14 cellular contexts compared by ENCODE assay signal in genomic region chr6:161228096-161228495, GRCh38. TPM values are rescaled to one million over a fixed set of nuclear protein-coding genes. Genes with fewer than 3 reads are reported as not detected.
DNase-seq lines count a peak whose midpoint lies in the region; ATAC-seq lines count a peak whose summit lies in the region.
"Had no signal": no experiment of that assay in that cellular context is flagged by ENCODE, and none has a peak within 500 bp of the region (broad histone marks: within the 10 kb centered on the region; RNA-seq: fewer than 3 reads in every experiment).

No MANE protein-coding gene starts in this region.

- H3K4me3 Mint-ChIP-seq in T-helper 1 cell treated with Interleukin-12 subunit alpha and Interleukin-12 subunit beta and Interleukin-4 antibody, amounts not matched to agents 30 μg/mL and 1 μg/mL, for 36 hours = no peak overlapping the region
- peak overlapping the region; percentile 42 for H3K4me3 Mint-ChIP-seq in central memory CD8-positive, alpha-beta T cell

- H3K27me3 Mint-ChIP-seq in T-helper 1 cell treated with Interleukin-12 subunit alpha and Interleukin-12 subunit beta and Interleukin-4 antibody, amounts not matched to agents 30 μg/mL and 1 μg/mL, for 36 hours (ENCODE audit: low read depth) = no peaks in the 10 kb centered on the region
- H3K27me3 Mint-ChIP-seq in central memory CD8-positive, alpha-beta T cell = no peaks in the 10 kb centered on the region

- H3K27ac ChIP-seq in mesodermal cell (ENCODE audit: low read depth, low read length, severe bottlenecking) (peak overlapping the region; percentile 91), substantia nigra (ENCODE audit: low read depth, low read length, poor library complexity, severe bottlenecking) (peak overlapping the region; percentile 54)
- H3K27ac ChIP-seq: 22Rv1 had no signal

- peaks cover 60% of the 10 kb centered on the region for H3K4me1 Mint-ChIP-seq in T-helper 1 cell treated with Interleukin-12 subunit alpha and Interleukin-12 subunit beta and Interleukin-4 antibody, amounts not matched to agents 30 μg/mL and 1 μg/mL, for 36 hours (ENCODE audit: low read depth)
- H3K4me1 Mint-ChIP-seq in central memory CD8-positive, alpha-beta T cell = peaks cover 42% of the 10 kb centered on the region

- DNase-seq in T-helper 1 cell (no peak), substantia nigra (lab: John Stamatoyannopoulos, UW) (peak in 2 of 49 donors; percentile 42 to 43), DMS 273 (lab: John Stamatoyannopoulos, UW; ENCODE audit: unreplicated experiment) (no peak), NCI-H446 treated with DMSO at 0.1 percent for 48 hours (lab: John Stamatoyannopoulos, UW) (no peak)
- DNase-seq in central memory CD8-positive, alpha-beta T cell (ENCODE audit: low spot score in 2 of 2) = no peak
- DNase-seq: activated T-cell treated with anti-CD3 and anti-CD28 coated beads for 4 hours, Caco-2, dermis blood vessel endothelial cell, NCI-H2081 treated with DMSO at 0.1 percent for 48 hours, NCI-H82 had no signal

- peak overlapping the region; percentile 72 for H3K27ac Mint-ChIP-seq in T-helper 1 cell treated with Interleukin-12 subunit alpha and Interleukin-12 subunit beta and Interleukin-4 antibody, amounts not matched to agents 30 μg/mL and 1 μg/mL, for 36 hours
- H3K27ac Mint-ChIP-seq in central memory CD8-positive, alpha-beta T cell (ENCODE audit: low read depth) = peak overlapping the region; percentile 94

- WGBS in mesodermal cell (ENCODE audit: insufficient coverage in 2 of 2), 2 experiments = 89 to 93% methylated on average over 3 of the region's 6 CpGs

- no peak overlapping the region for H3K4me3 ChIP-seq in mesodermal cell (ENCODE audit: extremely low read depth, insufficient read depth, low read length, poor library complexity, severe bottlenecking)

- H3K9me3 Mint-ChIP-seq in T-helper 1 cell treated with Interleukin-12 subunit alpha and Interleukin-12 subunit beta and Interleukin-4 antibody, amounts not matched to agents 30 μg/mL and 1 μg/mL, for 36 hours = peaks cover 5% of the 10 kb centered on the region
- no peaks in the 10 kb centered on the region for H3K9me3 Mint-ChIP-seq in central memory CD8-positive, alpha-beta T cell

- no peak for ATAC-seq in central memory CD8-positive, alpha-beta T cell (replicated peaks; ENCODE audit: extremely low read depth, poor library complexity, severe bottlenecking)
- ATAC-seq in HG03159 (IDR thresholded peaks at IDR 0.05; ENCODE audit: unreplicated experiment) = no peak

- peaks cover 23% of the 10 kb centered on the region for H3K4me1 ChIP-seq in mesodermal cell (ENCODE audit: control insufficient read depth, insufficient read depth, low read length, poor library complexity, severe bottlenecking)
- H3K4me1 ChIP-seq: Caco-2 had no signal

- H3K9me3 ChIP-seq in mesodermal cell (ENCODE audit: control insufficient read depth, low read length) = no peaks in the 10 kb centered on the region
- H3K9me3 ChIP-seq: Caco-2 had no signal

- H3K36me3 ChIP-seq in mesodermal cell (ENCODE audit: control insufficient read depth, insufficient read depth, low read length) = peaks cover 54% of the 10 kb centered on the region

- peaks cover 29% of the 10 kb centered on the region for H3K36me3 Mint-ChIP-seq in T-helper 1 cell treated with Interleukin-12 subunit alpha and Interleukin-12 subunit beta and Interleukin-4 antibody, amounts not matched to agents 30 μg/mL and 1 μg/mL, for 36 hours (ENCODE audit: low read depth)
- H3K36me3 Mint-ChIP-seq in central memory CD8-positive, alpha-beta T cell (ENCODE audit: insufficient read depth) = peaks cover 5% of the 10 kb centered on the region

RNA-seq across cellular contexts. Expression of gene AGPAT4, which starts 45.8 kb away (rescaled TPM):
- 21.3 TPM for polyA plus RNA-seq in mesodermal cell (2013, experiment 1 of 2)
- polyA plus RNA-seq in mesodermal cell (2013, experiment 2 of 2) = 22.1 TPM
